ENCODE assay signal across 1 cellular context in genomic region chr19:2058570-2059421, GRCh38.
TF ChIP-seq lines count a peak whose summit lies in the region.

No MANE protein-coding gene starts in this region.

TF ChIP-seq in K562, 482 proteins besides CTCF, POLR2A, EP300 and RAD21:
- TF ChIP-seq SRSF3 (IDR thresholded peaks at IDR 0.05; ENCODE audit: insufficient read depth, low read length): 0 out of 2 replicates have a peak, but pooled peaks have one; percentile 15
- TF ChIP-seq, protein P1, sequence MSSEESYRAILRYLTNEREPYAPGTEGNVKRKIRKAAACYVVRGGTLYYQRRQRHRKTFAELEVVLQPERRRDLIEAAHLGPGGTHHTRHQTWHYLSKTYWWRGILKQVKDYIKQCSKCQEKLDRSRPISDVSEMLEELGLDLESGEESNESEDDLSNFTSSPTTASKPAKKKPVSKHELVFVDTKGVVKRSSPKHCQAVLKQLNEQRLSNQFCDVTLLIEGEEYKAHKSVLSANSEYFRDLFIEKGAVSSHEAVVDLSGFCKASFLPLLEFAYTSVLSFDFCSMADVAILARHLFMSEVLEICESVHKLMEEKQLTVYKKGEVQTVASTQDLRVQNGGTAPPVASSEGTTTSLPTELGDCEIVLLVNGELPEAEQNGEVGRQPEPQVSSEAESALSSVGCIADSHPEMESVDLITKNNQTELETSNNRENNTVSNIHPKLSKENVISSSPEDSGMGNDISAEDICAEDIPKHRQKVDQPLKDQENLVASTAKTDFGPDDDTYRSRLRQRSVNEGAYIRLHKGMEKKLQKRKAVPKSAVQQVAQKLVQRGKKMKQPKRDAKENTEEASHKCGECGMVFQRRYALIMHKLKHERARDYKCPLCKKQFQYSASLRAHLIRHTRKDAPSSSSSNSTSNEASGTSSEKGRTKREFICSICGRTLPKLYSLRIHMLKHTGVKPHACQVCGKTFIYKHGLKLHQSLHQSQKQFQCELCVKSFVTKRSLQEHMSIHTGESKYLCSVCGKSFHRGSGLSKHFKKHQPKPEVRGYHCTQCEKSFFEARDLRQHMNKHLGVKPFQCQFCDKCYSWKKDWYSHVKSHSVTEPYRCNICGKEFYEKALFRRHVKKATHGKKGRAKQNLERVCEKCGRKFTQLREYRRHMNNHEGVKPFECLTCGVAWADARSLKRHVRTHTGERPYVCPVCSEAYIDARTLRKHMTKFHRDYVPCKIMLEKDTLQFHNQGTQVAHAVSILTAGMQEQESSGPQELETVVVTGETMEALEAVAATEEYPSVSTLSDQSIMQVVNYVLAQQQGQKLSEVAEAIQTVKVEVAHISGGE (CRISPR knock-in tag; IDR thresholded peaks at IDR 0.05): 0 out of 6 replicates have a peak, but pooled peaks of 1 of the 3 experiments have one; percentile 34
- TF ChIP-seq ZNF384 (IDR thresholded peaks at IDR 0.05; ENCODE audit: low read depth, low read length): peak; percentile 58; the same call in 1 of the 2 replicates
- no peak for TF ChIP-seq POLR2H (tag; IDR thresholded peaks at IDR 0.05; ENCODE audit: low read depth)
- no peak for TF ChIP-seq CBFA2T2 (conservative IDR thresholded peaks at IDR 0.05)
- TF ChIP-seq THRAP3 (IDR thresholded peaks at IDR 0.05; ENCODE audit: borderline replicate concordance): peak; percentile 87; the same call in 1 of the 2 replicates
- TF ChIP-seq ZKSCAN8 (CRISPR knock-in tag; IDR thresholded peaks at IDR 0.05): 0 out of 2 replicates have a peak, but pooled peaks have one; percentile 39
- peak; percentile 75; the same call in 1 of the 2 replicates for TF ChIP-seq ADNP (tag; IDR thresholded peaks at IDR 0.05)
- TF ChIP-seq ZNF507 (tag; conservative IDR thresholded peaks at IDR 0.05): peak; percentile 29; the same call in 1 of the 2 replicates
- TF ChIP-seq NFATC3 (IDR thresholded peaks at IDR 0.05): no peak
- no peak for TF ChIP-seq HDAC2 (IDR thresholded peaks at IDR 0.05)
- TF ChIP-seq MEF2D (tag; conservative IDR thresholded peaks at IDR 0.05; ENCODE audit: low read depth): peak; percentile 46; the same call in 1 of the 2 replicates
- TF ChIP-seq CBX2 (IDR thresholded peaks at IDR 0.05; ENCODE audit: insufficient read depth, low read length, poor library complexity, severe bottlenecking): no peak
- TF ChIP-seq, protein P2, sequence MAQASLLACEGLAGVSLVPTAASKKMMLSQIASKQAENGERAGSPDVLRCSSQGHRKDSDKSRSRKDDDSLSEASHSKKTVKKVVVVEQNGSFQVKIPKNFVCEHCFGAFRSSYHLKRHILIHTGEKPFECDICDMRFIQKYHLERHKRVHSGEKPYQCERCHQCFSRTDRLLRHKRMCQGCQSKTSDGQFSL (CRISPR knock-in tag; IDR thresholded peaks at IDR 0.05): no peak
- TF ChIP-seq, protein P2 (tag; IDR thresholded peaks at IDR 0.05): peak; percentile 57 to 89; a peak in 1 of 4 replicates
- 0 out of 2 replicates have a peak, but pooled peaks have one; percentile 43 for TF ChIP-seq FOXP1 (CRISPR knock-in tag; IDR thresholded peaks at IDR 0.05)
- no peak for TF ChIP-seq FOSL1 (tag; conservative IDR thresholded peaks at IDR 0.05)
- TF ChIP-seq DDX20 (tag; IDR thresholded peaks at IDR 0.05; ENCODE audit: low read depth): peak; percentile 44
- TF ChIP-seq KAT7 (CRISPR knock-in tag; IDR thresholded peaks at IDR 0.05; ENCODE audit: borderline replicate concordance): 0 out of 2 replicates have a peak, but pooled peaks have one; percentile 9
- peak; percentile 3; the same call in 1 of the 2 replicates for TF ChIP-seq PYGO2 (tag; IDR thresholded peaks at IDR 0.05)
- TF ChIP-seq, protein P3, sequence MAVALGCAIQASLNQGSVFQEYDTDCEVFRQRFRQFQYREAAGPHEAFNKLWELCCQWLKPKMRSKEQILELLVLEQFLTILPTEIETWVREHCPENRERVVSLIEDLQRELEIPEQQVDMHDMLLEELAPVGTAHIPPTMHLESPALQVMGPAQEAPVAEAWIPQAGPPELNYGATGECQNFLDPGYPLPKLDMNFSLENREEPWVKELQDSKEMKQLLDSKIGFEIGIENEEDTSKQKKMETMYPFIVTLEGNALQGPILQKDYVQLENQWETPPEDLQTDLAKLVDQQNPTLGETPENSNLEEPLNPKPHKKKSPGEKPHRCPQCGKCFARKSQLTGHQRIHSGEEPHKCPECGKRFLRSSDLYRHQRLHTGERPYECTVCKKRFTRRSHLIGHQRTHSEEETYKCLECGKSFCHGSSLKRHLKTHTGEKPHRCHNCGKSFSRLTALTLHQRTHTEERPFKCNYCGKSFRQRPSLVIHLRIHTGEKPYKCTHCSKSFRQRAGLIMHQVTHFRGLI (CRISPR knock-in tag; IDR thresholded peaks at IDR 0.05): 0 out of 2 replicates have a peak, but pooled peaks have one; percentile 55
- TF ChIP-seq, protein P4, sequence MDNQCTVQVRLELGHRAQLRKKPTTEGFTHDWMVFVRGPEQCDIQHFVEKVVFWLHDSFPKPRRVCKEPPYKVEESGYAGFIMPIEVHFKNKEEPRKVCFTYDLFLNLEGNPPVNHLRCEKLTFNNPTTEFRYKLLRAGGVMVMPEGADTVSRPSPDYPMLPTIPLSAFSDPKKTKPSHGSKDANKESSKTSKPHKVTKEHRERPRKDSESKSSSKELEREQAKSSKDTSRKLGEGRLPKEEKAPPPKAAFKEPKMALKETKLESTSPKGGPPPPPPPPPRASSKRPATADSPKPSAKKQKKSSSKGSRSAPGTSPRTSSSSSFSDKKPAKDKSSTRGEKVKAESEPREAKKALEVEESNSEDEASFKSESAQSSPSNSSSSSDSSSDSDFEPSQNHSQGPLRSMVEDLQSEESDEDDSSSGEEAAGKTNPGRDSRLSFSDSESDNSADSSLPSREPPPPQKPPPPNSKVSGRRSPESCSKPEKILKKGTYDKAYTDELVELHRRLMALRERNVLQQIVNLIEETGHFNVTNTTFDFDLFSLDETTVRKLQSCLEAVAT (IDR thresholded peaks at IDR 0.05): peak in 1 of 2 experiments; percentile 95; a peak in 2 of 4 replicates
- TF ChIP-seq EGR1 (conservative IDR thresholded peaks at IDR 0.05): peak; percentile 88; the same call in 1 of the 2 replicates
- TF ChIP-seq, protein P5, sequence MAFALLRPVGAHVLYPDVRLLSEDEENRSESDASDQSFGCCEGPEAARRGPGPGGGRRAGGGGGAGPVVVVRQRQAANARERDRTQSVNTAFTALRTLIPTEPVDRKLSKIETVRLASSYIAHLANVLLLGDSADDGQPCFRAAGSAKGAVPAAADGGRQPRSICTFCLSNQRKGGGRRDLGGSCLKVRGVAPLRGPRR (CRISPR knock-in tag; IDR thresholded peaks at IDR 0.05): 0 out of 2 replicates have a peak, but pooled peaks have one; percentile 3
- peak; percentile 63; the same call in 1 of the 2 replicates for TF ChIP-seq HINFP (tag; conservative IDR thresholded peaks at IDR 0.05; ENCODE audit: low read depth)
- 0 out of 2 replicates have a peak, but pooled peaks have one; percentile 30 for TF ChIP-seq ZNF830 (CRISPR knock-in tag; IDR thresholded peaks at IDR 0.05)
